15 cellular contexts compared by ENCODE assay signal in genomic region chr7:50655020-50655419, GRCh38.
A peak's percentile ranks its signal among the peaks of the same experiment; 100 is the strongest.
DNase-seq lines count a peak whose midpoint lies in the region; ATAC-seq and TF ChIP-seq lines count a peak whose summit lies in the region.
"Had no signal": no experiment of that assay in that cellular context is flagged by ENCODE, and none has a peak within 500 bp of the region (broad histone marks: within the 10 kb centered on the region; RNA-seq: fewer than 3 reads in every experiment).

No MANE protein-coding gene starts in this region.

- peaks cover 10% of the 10 kb centered on the region for H3K79me2 ChIP-seq in osteoblast (ENCODE audit: insufficient read depth, low read length)

- H3K27me3 ChIP-seq in osteoblast (ENCODE audit: insufficient read depth, low read length) (no peaks in the 10 kb centered on the region), thyroid gland (no peaks in the 10 kb centered on the region)

- H3K4me1 Mint-ChIP-seq in activated T-helper 2 cell treated with anti-CD3 and anti-CD28 coated beads, Interferon-gamma antibody, Interleukin-2, Interleukin-4, amounts not matched to agents 10 μg/mL and 5 μg/mL and 100 μg/mL, durations not matched to agents 14 hours and 24 hours and 36 hours (ENCODE audit: low read depth) = peaks cover 8% of the 10 kb centered on the region
- H3K4me1 Mint-ChIP-seq in endothelial cell (ENCODE audit: unreplicated experiment) = peaks cover 32% of the 10 kb centered on the region
- H3K4me1 Mint-ChIP-seq in activated T-helper 17 cell treated with anti-CD3 and anti-CD28 coated beads, Interleukin-2, amount 50 U/mL, for 72 hours = peaks cover 4% of the 10 kb centered on the region
- H3K4me1 Mint-ChIP-seq in stimulated activated naive CD8-positive, alpha-beta T cell treated with anti-CD3 and anti-CD28 coated beads, Interleukin-15, amount 100 ng/mL, for 72 hours = peaks cover 7% of the 10 kb centered on the region
- peaks cover 33% of the 10 kb centered on the region for H3K4me1 Mint-ChIP-seq in HFFc6 (ENCODE audit: low read depth)

- TF ChIP-seq CTCF in endothelial cell (IDR thresholded peaks at IDR 0.05; ENCODE audit: unreplicated experiment) = no peak
- no peak for TF ChIP-seq CTCF in osteoblast (IDR thresholded peaks at IDR 0.05; ENCODE audit: extremely low read depth, low read depth, low read length)
- no peak for TF ChIP-seq CTCF in thyroid gland (IDR thresholded peaks at IDR 0.05)
- TF ChIP-seq CTCF in HFFc6 (IDR thresholded peaks at IDR 0.05) = no peak

- H3K9me3 ChIP-seq in osteoblast (ENCODE audit: low read depth, low read length) (no peaks in the 10 kb centered on the region), thyroid gland (no peaks in the 10 kb centered on the region)

- peaks cover 6% of the 10 kb centered on the region for H3K27me3 Mint-ChIP-seq in activated T-helper 2 cell treated with anti-CD3 and anti-CD28 coated beads, Interferon-gamma antibody, Interleukin-2, Interleukin-4, amounts not matched to agents 10 μg/mL and 5 μg/mL and 100 μg/mL, durations not matched to agents 14 hours and 24 hours and 36 hours (ENCODE audit: low read depth)
- H3K27me3 Mint-ChIP-seq in endothelial cell (ENCODE audit: unreplicated experiment) (peaks cover 10% of the 10 kb centered on the region), HFFc6 (ENCODE audit: insufficient read depth) (peaks cover 2% of the 10 kb centered on the region; the same call in 1 of the 2 replicates)
- no peaks in the 10 kb centered on the region for H3K27me3 Mint-ChIP-seq in activated T-helper 17 cell treated with anti-CD3 and anti-CD28 coated beads, Interleukin-2, amount 50 U/mL, for 72 hours
- no peaks in the 10 kb centered on the region for H3K27me3 Mint-ChIP-seq in stimulated activated naive CD8-positive, alpha-beta T cell treated with anti-CD3 and anti-CD28 coated beads, Interleukin-15, amount 100 ng/mL, for 72 hours

- peaks cover 49% of the 10 kb centered on the region for H4K20me1 ChIP-seq in osteoblast (ENCODE audit: insufficient read depth, low read length)

- no peak for TF ChIP-seq POLR2A in thyroid gland (IDR thresholded peaks at IDR 0.05)

- ATAC-seq in activated T-helper 17 cell treated with anti-CD3 and anti-CD28 coated beads, Interleukin-2, amount 50 U/mL, for 72 hours (replicated peaks) = no peak
- ATAC-seq in stimulated activated naive CD8-positive, alpha-beta T cell treated with anti-CD3 and anti-CD28 coated beads, Interleukin-15, amount 100 ng/mL, for 72 hours = no peak
- ATAC-seq: PC-3 had no signal

- no peak overlapping the region for H3K27ac Mint-ChIP-seq in activated T-helper 2 cell treated with anti-CD3 and anti-CD28 coated beads, Interferon-gamma antibody, Interleukin-2, Interleukin-4, amounts not matched to agents 10 μg/mL and 5 μg/mL and 100 μg/mL, durations not matched to agents 14 hours and 24 hours and 36 hours
- H3K27ac Mint-ChIP-seq in endothelial cell (ENCODE audit: unreplicated experiment) (peak overlapping the region; percentile 77), HFFc6 (no peak overlapping the region)
- no peak overlapping the region for H3K27ac Mint-ChIP-seq in activated T-helper 17 cell treated with anti-CD3 and anti-CD28 coated beads, Interleukin-2, amount 50 U/mL, for 72 hours
- no peak overlapping the region for H3K27ac Mint-ChIP-seq in stimulated activated naive CD8-positive, alpha-beta T cell treated with anti-CD3 and anti-CD28 coated beads, Interleukin-15, amount 100 ng/mL, for 72 hours

- no peaks in the 10 kb centered on the region for H3K9me3 Mint-ChIP-seq in activated T-helper 2 cell treated with anti-CD3 and anti-CD28 coated beads, Interferon-gamma antibody, Interleukin-2, Interleukin-4, amounts not matched to agents 10 μg/mL and 5 μg/mL and 100 μg/mL, durations not matched to agents 14 hours and 24 hours and 36 hours
- no peaks in the 10 kb centered on the region for H3K9me3 Mint-ChIP-seq in endothelial cell (ENCODE audit: unreplicated experiment)
- no peaks in the 10 kb centered on the region for H3K9me3 Mint-ChIP-seq in activated T-helper 17 cell treated with anti-CD3 and anti-CD28 coated beads, Interleukin-2, amount 50 U/mL, for 72 hours
- H3K9me3 Mint-ChIP-seq in stimulated activated naive CD8-positive, alpha-beta T cell treated with anti-CD3 and anti-CD28 coated beads, Interleukin-15, amount 100 ng/mL, for 72 hours = no peaks in the 10 kb centered on the region
- H3K9me3 Mint-ChIP-seq in HFFc6 = no peaks in the 10 kb centered on the region
- H3K9me3 Mint-ChIP-seq: CD4-positive, CD25-positive, alpha-beta regulatory T cell had no signal

- intact Hi-C loops in activated T-helper 2 cell treated with anti-CD3 and anti-CD28 coated beads, Interferon-gamma antibody, Interleukin-2, Interleukin-4, amounts not matched to agents 10 μg/mL and 5 μg/mL and 100 μg/mL, durations not matched to agents 14 hours and 24 hours and 36 hours (cut with micrococcal nuclease) = no loop called here
- intact Hi-C loops in thyroid gland (cut with DNase I) = no loop called here

- no peak overlapping the region for H2AFZ ChIP-seq in osteoblast (ENCODE audit: low read length)

- H3K4me2 ChIP-seq in osteoblast (ENCODE audit: insufficient read depth, low read length) = no peak overlapping the region

- no peaks in the 10 kb centered on the region for H3K36me3 Mint-ChIP-seq in activated T-helper 2 cell treated with anti-CD3 and anti-CD28 coated beads, Interferon-gamma antibody, Interleukin-2, Interleukin-4, amounts not matched to agents 10 μg/mL and 5 μg/mL and 100 μg/mL, durations not matched to agents 14 hours and 24 hours and 36 hours (ENCODE audit: low read depth)
- H3K36me3 Mint-ChIP-seq in endothelial cell (ENCODE audit: low read depth, unreplicated experiment) (peaks cover 41% of the 10 kb centered on the region), HFFc6 (ENCODE audit: low read depth) (no peaks in the 10 kb centered on the region; the same call in 1 of the 2 replicates)
- H3K36me3 Mint-ChIP-seq in activated T-helper 17 cell treated with anti-CD3 and anti-CD28 coated beads, Interleukin-2, amount 50 U/mL, for 72 hours (ENCODE audit: low read depth) = no peaks in the 10 kb centered on the region
- H3K36me3 Mint-ChIP-seq: CD4-positive, CD25-positive, alpha-beta regulatory T cell had no signal

- peaks cover 32% of the 10 kb centered on the region for H3K4me1 ChIP-seq in osteoblast (ENCODE audit: insufficient read depth, low read length)
- peaks cover 5 to 50% of the 10 kb centered on the region in 2 donors for H3K4me1 ChIP-seq in thyroid gland

- H3K4me3 ChIP-seq in osteoblast (ENCODE audit: insufficient read depth, low read length) (no peak overlapping the region), thyroid gland (replicated peaks in 1 of 3) (no peak overlapping the region)

- no peak overlapping the region for H3K4me3 Mint-ChIP-seq in activated T-helper 2 cell treated with anti-CD3 and anti-CD28 coated beads, Interferon-gamma antibody, Interleukin-2, Interleukin-4, amounts not matched to agents 10 μg/mL and 5 μg/mL and 100 μg/mL, durations not matched to agents 14 hours and 24 hours and 36 hours (ENCODE audit: low read depth)
- H3K4me3 Mint-ChIP-seq in endothelial cell (ENCODE audit: unreplicated experiment) (no peak overlapping the region), HFFc6 (no peak overlapping the region)
- no peak overlapping the region for H3K4me3 Mint-ChIP-seq in activated T-helper 17 cell treated with anti-CD3 and anti-CD28 coated beads, Interleukin-2, amount 50 U/mL, for 72 hours
- H3K4me3 Mint-ChIP-seq in stimulated activated naive CD8-positive, alpha-beta T cell treated with anti-CD3 and anti-CD28 coated beads, Interleukin-15, amount 100 ng/mL, for 72 hours = no peak overlapping the region
- H3K4me3 Mint-ChIP-seq: CD4-positive, CD25-positive, alpha-beta regulatory T cell had no signal

- H3K36me3 ChIP-seq in osteoblast (ENCODE audit: insufficient read depth, low read length) = no peaks in the 10 kb centered on the region
- H3K36me3 ChIP-seq in thyroid gland = no peaks in the 10 kb centered on the region

- WGBS in thyroid gland, 2 donors = 79 to 81% methylated on average over 4 of the region's 4 CpGs

- peak; percentile 6 for DNase-seq in activated T-helper 2 cell treated with anti-CD3 and anti-CD28 coated beads, Interferon-gamma antibody, Interleukin-2, Interleukin-4, amounts not matched to agents 10 μg/mL and 5 μg/mL and 100 μg/mL, durations not matched to agents 14 hours and 24 hours and 36 hours (ENCODE audit: low spot score)
- no peak for DNase-seq in endothelial cell (ENCODE audit: low spot score)
- DNase-seq in osteoblast (ENCODE audit: insufficient read length, low spot score, missing footprints) = peak; percentile 51
- DNase-seq in thyroid gland = no peak
- no peak for DNase-seq in D341Med (ENCODE audit: low spot score)
- no peak for DNase-seq in stimulated activated naive CD8-positive, alpha-beta T cell treated with anti-CD3 and anti-CD28 coated beads, Interleukin-15, amount 100 ng/mL, for 72 hours
- no peak for DNase-seq in HFFc6
- DNase-seq: ACHN; CD4-positive, CD25-positive, alpha-beta regulatory T cell; KG1; NCI-H1092; NCI-H1694; NCI-H2107; PC-3 had no signal

- H3K27ac ChIP-seq in osteoblast (ENCODE audit: low read depth, low read length) = no peak overlapping the region
- H3K27ac ChIP-seq in thyroid gland = peak overlapping the region in 2 of 3 donors; percentile 67 to 72

Comparison
In these comparisons a context has a peak if more than half of its experiments do, and no peak if none do; other contexts are left out.
1. DNase-seq: peak in activated T-helper 2 cell treated with anti-CD3 and anti-CD28 coated beads, Interferon-gamma antibody, Interleukin-2, Interleukin-4, amounts not matched to agents 10 μg/mL and 5 μg/mL and 100 μg/mL, durations not matched to agents 14 hours and 24 hours and 36 hours (single experiment) and osteoblast (single experiment); none in endothelial cell (single experiment), thyroid gland (0 of 2), D341Med (single experiment), stimulated activated naive CD8-positive, alpha-beta T cell treated with anti-CD3 and anti-CD28 coated beads, Interleukin-15, amount 100 ng/mL, for 72 hours (0 of 2) and HFFc6 (single experiment).